Comparison of ENCODE assay signal across 30 cellular contexts in the genomic region with DNA sequence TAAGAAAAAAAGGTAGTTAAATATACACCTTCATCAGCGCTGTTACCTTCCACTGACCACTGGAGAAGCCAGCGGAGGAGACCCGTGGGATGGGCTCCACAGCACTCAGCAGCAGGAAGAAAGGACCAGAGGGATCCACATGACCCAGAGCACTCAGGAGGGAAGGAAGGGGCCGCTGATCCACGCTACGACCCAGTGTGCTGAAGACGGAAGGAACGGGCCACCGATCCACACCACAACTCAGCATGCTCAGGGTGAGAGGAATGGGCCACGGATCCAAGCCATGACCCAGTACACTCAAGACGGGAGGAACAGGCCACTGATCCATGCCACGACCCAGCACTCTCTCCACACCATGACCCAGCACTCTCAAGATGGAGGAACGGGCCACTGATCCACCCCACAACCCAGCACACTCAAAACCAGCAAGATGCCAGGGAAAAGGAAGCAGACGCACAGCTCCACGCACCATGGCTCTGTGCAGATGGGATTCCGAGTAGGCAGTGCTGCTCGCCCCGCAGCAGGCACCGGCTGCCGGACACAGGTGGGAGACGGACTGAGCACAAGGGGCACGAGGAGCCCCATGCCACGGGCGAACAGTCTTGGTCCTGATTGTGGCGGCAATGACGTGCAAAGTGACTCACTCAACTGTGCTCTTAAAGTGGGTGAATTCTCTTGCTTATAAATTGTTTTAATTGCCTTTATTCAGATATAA.
"Had no signal": no experiment of that assay in that cellular context is flagged by ENCODE, and none has a peak within 500 bp of the region (broad histone marks: within the 10 kb centered on the region; RNA-seq: fewer than 3 reads in every experiment).

No MANE protein-coding gene starts in this region.

- H3K9me3 Mint-ChIP-seq: activated CD4-positive, alpha-beta memory T cell treated with anti-CD3 and anti-CD28 coated beads for 36 hours; activated CD4-positive, alpha-beta T cell treated with anti-CD3 and anti-CD28 coated beads, Interleukin-2, amount 10 ng/mL, durations not matched to agents 7 days and 5 days; activated naive CD4-positive, alpha-beta T cell treated with anti-CD3 and anti-CD28 coated beads, Interleukin-2, amount 50 U/mL, for 72 hours; activated naive CD8-positive, alpha-beta T cell treated with anti-CD3 and anti-CD28 coated beads, Interleukin-2, amount 50 U/mL, for 24 hours; activated T-cell treated with anti-CD3 and anti-CD28 coated beads, Interleukin-2, amount 50 U/mL, for 4 hours; brain; T-cell had no signal

- H3K4me3 Mint-ChIP-seq: activated CD4-positive, alpha-beta memory T cell treated with anti-CD3 and anti-CD28 coated beads for 36 hours; activated CD4-positive, alpha-beta T cell treated with anti-CD3 and anti-CD28 coated beads, Interleukin-2, amount 10 ng/mL, durations not matched to agents 7 days and 5 days; activated naive CD8-positive, alpha-beta T cell treated with anti-CD3 and anti-CD28 coated beads, Interleukin-2, amount 50 U/mL, for 24 hours; activated T-cell treated with anti-CD3 and anti-CD28 coated beads, Interleukin-2, amount 50 U/mL, for 4 hours; brain; T-cell had no signal

- H3K27ac ChIP-seq: KMS-11, SK-N-MC had no signal

- DNase-seq: activated CD4-positive, alpha-beta memory T cell treated with anti-CD3 and anti-CD28 coated beads for 36 hours; activated CD4-positive, alpha-beta T cell treated with anti-CD3 and anti-CD28 coated beads, Interleukin-2, amount 10 ng/mL, durations not matched to agents 7 days and 5 days; activated CD4-positive, CD25-positive, alpha-beta regulatory T cell; activated CD8-positive, alpha-beta memory T cell treated with anti-CD3 and anti-CD28 coated beads for 24 hours; activated effector memory CD4-positive, alpha-beta T cell treated with anti-CD3 and anti-CD28 coated beads, Interleukin-2, amount 50 U/mL, for 16 hours; activated naive CD4-positive, alpha-beta T cell treated with Interleukin-2 at 50 U/mL for 16 hours; activated naive CD8-positive, alpha-beta T cell treated with anti-CD3 and anti-CD28 coated beads, Interleukin-2, amount 50 U/mL, for 24 hours; activated T-cell treated with anti-CD3 and anti-CD28 coated beads, Interleukin-2, amount 50 U/mL, for 4 hours; amniotic stem cell; MG63; MV-4-11; NCI-H1105; NCI-H1436; NCI-H1694 treated with DMSO at 0.1 percent for 48 hours; NCI-H2029 treated with DMSO at 0.1 percent for 48 hours; NCI-H345; NCI-H510A; NCI-H526 treated with DMSO at 0.1 percent for 48 hours; NCI-H82; RPMI8226; T-cell; T-helper 2 cell; T1000 had no signal

- H3K4me3 ChIP-seq: MG63, SK-N-MC had no signal

- H3K9ac ChIP-seq: KMS-11 had no signal

- H3K4me1 Mint-ChIP-seq: activated CD4-positive, alpha-beta T cell treated with anti-CD3 and anti-CD28 coated beads, Interleukin-2, amount 10 ng/mL, durations not matched to agents 7 days and 5 days; activated naive CD8-positive, alpha-beta T cell treated with anti-CD3 and anti-CD28 coated beads, Interleukin-2, amount 50 U/mL, for 24 hours; brain; T-cell had no signal

- H3K27me3 Mint-ChIP-seq: activated CD4-positive, alpha-beta memory T cell treated with anti-CD3 and anti-CD28 coated beads for 36 hours; activated CD4-positive, alpha-beta T cell treated with anti-CD3 and anti-CD28 coated beads, Interleukin-2, amount 10 ng/mL, durations not matched to agents 7 days and 5 days; activated naive CD8-positive, alpha-beta T cell treated with anti-CD3 and anti-CD28 coated beads, Interleukin-2, amount 50 U/mL, for 24 hours; T-cell had no signal

- H3K4me2 ChIP-seq: KMS-11 had no signal

- H3K27me3 ChIP-seq: MG63 had no signal

- H3K9me3 ChIP-seq: MG63 had no signal

- H3K27ac Mint-ChIP-seq: activated CD4-positive, alpha-beta memory T cell treated with anti-CD3 and anti-CD28 coated beads for 36 hours; activated CD4-positive, alpha-beta T cell treated with anti-CD3 and anti-CD28 coated beads, Interleukin-2, amount 10 ng/mL, durations not matched to agents 7 days and 5 days; activated naive CD8-positive, alpha-beta T cell treated with anti-CD3 and anti-CD28 coated beads, Interleukin-2, amount 50 U/mL, for 24 hours; T-cell had no signal

- ATAC-seq: activated naive CD4-positive, alpha-beta T cell treated with anti-CD3 and anti-CD28 coated beads, Interleukin-2, amount 50 U/mL, for 72 hours; activated naive CD8-positive, alpha-beta T cell treated with anti-CD3 and anti-CD28 coated beads, Interleukin-2, amount 50 U/mL, for 24 hours; activated T-cell treated with anti-CD3 and anti-CD28 coated beads, Interleukin-2, amount 50 U/mL, for 4 hours; Right ventricle myocardium inferior; T-cell had no signal

- FAIRE-seq: astrocyte, TTC549 had no signal
